1 cellular context compared by ENCODE assay signal in genomic region chr15:90046289-90046688, GRCh38.
TF ChIP-seq lines count a peak whose summit lies in the region.

No MANE protein-coding gene starts in this region.

TF ChIP-seq in GM12878, 131 proteins besides CTCF, POLR2A, EP300 and RAD21:
- TF ChIP-seq MEF2A (IDR thresholded peaks at IDR 0.05; ENCODE audit: insufficient read depth, low read depth, low read length), result no peak
- TF ChIP-seq RB1 (IDR thresholded peaks at IDR 0.05; ENCODE audit: borderline replicate concordance), result no peak
- no peak for TF ChIP-seq BCL3 (IDR thresholded peaks at IDR 0.05; ENCODE audit: borderline replicate concordance, insufficient read depth, low read depth, low read length, poor library complexity, severe bottlenecking)
- TF ChIP-seq EZH2 (IDR thresholded peaks at IDR 0.05; ENCODE audit: borderline replicate concordance, control insufficient read depth, low read depth, low read length), result no peak
- no peak for TF ChIP-seq EED (IDR thresholded peaks at IDR 0.05; ENCODE audit: low read depth)
- no peak for TF ChIP-seq MEF2B (IDR thresholded peaks at IDR 0.05; ENCODE audit: partially characterized antibody, poor library complexity, severe bottlenecking)
- TF ChIP-seq SUZ12 (IDR thresholded peaks at IDR 0.05; ENCODE audit: unreplicated experiment), result no peak
- TF ChIP-seq BMI1 (IDR thresholded peaks at IDR 0.05; ENCODE audit: borderline replicate concordance), result no peak
- no peak for TF ChIP-seq FOS (IDR thresholded peaks at IDR 0.05; ENCODE audit: borderline replicate concordance, extremely low read depth, insufficient read length)
- no peak for TF ChIP-seq TCF12 (IDR thresholded peaks at IDR 0.05; ENCODE audit: low read depth, low read length)
- no peak for TF ChIP-seq CUX1 (IDR thresholded peaks at IDR 0.05; ENCODE audit: insufficient replicate concordance, low read depth, low read length)
- TF ChIP-seq YY1 (IDR thresholded peaks at IDR 0.05; ENCODE audit: low read depth, low read length), result no peak
- no peak for TF ChIP-seq ATF7 (IDR thresholded peaks at IDR 0.05; ENCODE audit: low read depth)
- TF ChIP-seq CREM (IDR thresholded peaks at IDR 0.05; ENCODE audit: low read depth), result no peak
- TF ChIP-seq PML (IDR thresholded peaks at IDR 0.05; ENCODE audit: low read length), result no peak
